29 cellular contexts compared by ENCODE assay signal in the genomic region with DNA sequence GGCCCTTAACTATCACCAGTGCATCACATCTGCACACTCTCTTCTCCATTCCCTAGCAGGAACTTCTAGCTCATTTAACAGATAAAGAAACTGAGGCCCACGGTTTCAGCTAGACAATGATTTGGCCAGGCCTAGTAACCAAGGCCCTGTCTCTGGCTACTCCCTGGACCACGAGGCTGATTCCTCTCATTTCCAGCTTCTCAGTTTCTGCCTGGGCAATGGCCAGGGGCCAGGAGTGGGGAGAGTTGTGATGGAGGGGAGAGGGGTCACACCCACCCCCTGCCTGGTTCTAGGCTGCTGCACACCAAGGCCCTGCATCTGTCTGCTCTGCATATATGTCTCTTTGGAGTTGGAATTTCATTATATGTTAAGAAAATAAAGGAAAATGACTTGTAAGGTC. TPM values are rescaled to one million over a fixed set of nuclear protein-coding genes. Genes with fewer than 3 reads are reported as not detected.
A peak's percentile ranks its signal among the peaks of the same experiment; 100 is the strongest.
DNase-seq lines count a peak whose midpoint lies in the region; ATAC-seq and TF ChIP-seq lines count a peak whose summit lies in the region.
"Had no signal": no experiment of that assay in that cellular context is flagged by ENCODE, and none has a peak within 500 bp of the region (broad histone marks: within the 10 kb centered on the region; RNA-seq: fewer than 3 reads in every experiment).

No MANE protein-coding gene starts in this region.

- no peak for TF ChIP-seq CTCF in left ventricle myocardium inferior (IDR thresholded peaks at IDR 0.05; ENCODE audit: borderline replicate concordance)
- TF ChIP-seq CTCF in heart right ventricle (IDR thresholded peaks at IDR 0.05) = no peak
- TF ChIP-seq CTCF in chondrocyte (IDR thresholded peaks at IDR 0.05) = no peak
- TF ChIP-seq CTCF in mucosa of descending colon (IDR thresholded peaks at IDR 0.05) = no peak

- H3K4me1 ChIP-seq in left ventricle myocardium inferior (peaks cover 67% of the 10 kb centered on the region), heart right ventricle (peaks cover 21 to 35% (median 33%) of the 10 kb centered on the region in 9 donors), mucosa of descending colon (ENCODE audit: low read depth) (no peaks in the 10 kb centered on the region)
- H3K4me1 ChIP-seq: parathyroid adenoma had no signal

- no peak overlapping the region for H3K27ac Mint-ChIP-seq in chondrocyte (ENCODE audit: unreplicated experiment)
- H3K27ac Mint-ChIP-seq: activated CD4-positive, alpha-beta T cell treated with anti-CD3 and anti-CD28 coated beads for 36 hours; activated naive CD8-positive, alpha-beta T cell; nephron progenitor cell; T-helper 17 cell had no signal

- DNase-seq in left ventricle myocardium inferior (no peak), heart right ventricle (no peak), chondrocyte (ENCODE audit: low spot score) (peak; percentile 42), mucosa of descending colon (peak in 2 of 3 donors; percentile 0 to 13), NCI-H82 treated with DMSO at 0.1 percent for 48 hours (lab: John Stamatoyannopoulos, UW; ENCODE audit: unreplicated experiment) (no peak), H4 (ENCODE audit: low spot score) (no peak)
- DNase-seq: caudate nucleus, DMS79 treated with DMSO at 0.1 percent for 48 hours, Karpas-422, NCI-H1417 treated with DMSO at 0.1 percent for 48 hours, NCI-H2081 treated with DMSO at 0.1 percent for 48 hours, NCI-H345, NCI-H82, nephron progenitor cell, trophoblast cell had no signal

- peaks cover 7% of the 10 kb centered on the region for H3K9me3 Mint-ChIP-seq in chondrocyte (ENCODE audit: low read depth)

- H3K27me3 ChIP-seq in left ventricle myocardium inferior (ENCODE audit: low read depth) (no peaks in the 10 kb centered on the region), heart right ventricle (no peaks in the 10 kb centered on the region)

- H3K27me3 Mint-ChIP-seq in chondrocyte (ENCODE audit: low read depth) = no peaks in the 10 kb centered on the region
- H3K27me3 Mint-ChIP-seq: activated CD4-positive, alpha-beta T cell treated with anti-CD3 and anti-CD28 coated beads for 36 hours; activated naive CD8-positive, alpha-beta T cell had no signal

- WGBS in heart right ventricle, 2 donors = 54 to 74% methylated on average over 2 of the region's 2 CpGs

- H3K36me3 ChIP-seq in left ventricle myocardium inferior (peaks cover 49% of the 10 kb centered on the region), heart right ventricle (peaks cover 0 to 51% (median 17%) of the 10 kb centered on the region in 9 donors), mucosa of descending colon (ENCODE audit: low read depth) (no peaks in the 10 kb centered on the region)
- H3K36me3 ChIP-seq: spleen had no signal

- H3K4me1 Mint-ChIP-seq in chondrocyte (ENCODE audit: low read depth) = peaks cover 22% of the 10 kb centered on the region
- H3K4me1 Mint-ChIP-seq: activated CD4-positive, alpha-beta T cell treated with anti-CD3 and anti-CD28 coated beads for 36 hours; T-helper 17 cell had no signal

- H3K27ac ChIP-seq in left ventricle myocardium inferior (replicated peaks) = peak overlapping the region; percentile 37
- H3K27ac ChIP-seq in heart right ventricle = no peak overlapping the region
- H3K27ac ChIP-seq: parathyroid adenoma, SK-N-MC, spleen had no signal

- no peak overlapping the region for H3K4me3 Mint-ChIP-seq in chondrocyte (ENCODE audit: unreplicated experiment)
- H3K4me3 Mint-ChIP-seq: activated CD4-positive, alpha-beta T cell treated with anti-CD3 and anti-CD28 coated beads for 36 hours; activated naive CD8-positive, alpha-beta T cell; nephron progenitor cell; T-helper 17 cell had no signal

- no peak for ATAC-seq in heart right ventricle
- no peak for ATAC-seq in mucosa of descending colon
- ATAC-seq in HG02885 (IDR thresholded peaks at IDR 0.05; ENCODE audit: poor library complexity, unreplicated experiment) = no peak
- ATAC-seq: activated CD4-positive, alpha-beta T cell treated with anti-CD3 and anti-CD28 coated beads for 36 hours; T-helper 17 cell had no signal

- H3K9me3 ChIP-seq in left ventricle myocardium inferior (replicated peaks) (peaks cover 7% of the 10 kb centered on the region), heart right ventricle (peaks cover 0 to 8% (median 0%) of the 10 kb centered on the region in 11 donors), mucosa of descending colon (no peaks in the 10 kb centered on the region)

- peaks cover 1% of the 10 kb centered on the region for H3K36me3 Mint-ChIP-seq in chondrocyte (ENCODE audit: low read depth)
- H3K36me3 Mint-ChIP-seq: activated naive CD8-positive, alpha-beta T cell had no signal

- H3K4me3 ChIP-seq in left ventricle myocardium inferior (no peak overlapping the region), heart right ventricle (no peak overlapping the region), mucosa of descending colon (no peak overlapping the region)
- H3K4me3 ChIP-seq: lung, SK-N-MC, spleen had no signal

- intact Hi-C loops in left ventricle myocardium inferior (cut with micrococcal nuclease) (no loop called here), heart right ventricle (cut with DNase I) (no loop called here), mucosa of descending colon (cut with DNase I, micrococcal nuclease) (no loop called here)

RNA-seq across cellular contexts. Expression of a gene that starts 13.5 kb away (rescaled TPM):
- total RNA-seq in left ventricle myocardium inferior (253 TPM), heart right ventricle (100 to 1,000 TPM; 101 to 274 (median 171) TPM), chondrocyte (3.9 to 18.6 TPM (median 18.0 TPM) in 3 replicates), mucosa of descending colon (10 to 100 TPM; 43.0 to 89.6 (median 48.1) TPM)
- 100 to 1,000 TPM; 211 to 245 TPM for polyA plus RNA-seq in heart right ventricle
- total RNA-seq in H4 (2014; rRNA removed; shearing (Covaris generic)) = 1.4 and 1.7 TPM in 2 replicates

RNA-seq across cellular contexts. Expression of a gene that starts 38.6 kb away (rescaled TPM):
- total RNA-seq in left ventricle myocardium inferior = not detected
- total RNA-seq in heart right ventricle = not detected
- not detected for polyA plus RNA-seq in heart right ventricle
- total RNA-seq in chondrocyte = not detected in 3 replicates
- total RNA-seq in mucosa of descending colon = not detected
- not detected in 2 replicates for total RNA-seq in H4 (2014; rRNA removed; shearing (Covaris generic))
- total RNA-seq: activated CD4-positive, alpha-beta T cell treated with anti-CD3 and anti-CD28 coated beads for 36 hours; activated CD8-positive, alpha-beta memory T cell treated with anti-CD3 and anti-CD28 coated beads for 36 hours; Calu3; dermis microvascular lymphatic vessel endothelial cell; fibroblast of lung; mononuclear cell; spleen; T-helper 17 cell had no signal
- polyA plus RNA-seq: fibroblast of lung, keratinocyte, spleen had no signal

Comparison
In these comparisons a context has a peak if more than half of its experiments do, and no peak if none do; other contexts are left out.
1. DNase-seq: peak in chondrocyte (single experiment) and mucosa of descending colon (2 of 3); none in left ventricle myocardium inferior (single experiment), heart right ventricle (0 of 2), NCI-H82 treated with DMSO at 0.1 percent for 48 hours (single experiment) and H4 (single experiment).